In the genomic region with DNA sequence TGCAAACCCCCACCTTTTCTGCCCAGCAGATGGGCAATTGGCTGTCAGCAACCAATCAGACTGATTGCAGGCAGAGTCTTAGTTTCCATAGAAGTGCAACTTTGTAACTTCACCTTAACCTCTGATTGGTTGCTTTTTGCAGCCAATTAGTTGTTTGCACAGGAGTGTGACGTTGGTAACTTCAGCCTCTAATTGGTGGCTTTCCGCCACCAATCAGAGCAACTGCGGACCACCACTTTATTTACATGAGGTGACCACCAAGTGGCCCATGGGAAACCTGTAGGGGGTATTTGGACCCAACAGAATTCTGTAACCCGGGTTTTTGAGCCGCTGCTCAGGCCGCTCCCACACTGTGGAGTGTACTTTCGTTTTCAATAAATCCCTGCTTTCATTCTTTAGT, we compare ENCODE assay signal across 10 cellular contexts. TPM values are rescaled to one million over a fixed set of nuclear protein-coding genes. Genes with fewer than 3 reads are reported as not detected.
DNase-seq lines count a peak whose midpoint lies in the region; ATAC-seq and TF ChIP-seq lines count a peak whose summit lies in the region.
"Had no signal": no experiment of that assay in that cellular context is flagged by ENCODE, and none has a peak within 500 bp of the region (broad histone marks: within the 10 kb centered on the region; RNA-seq: fewer than 3 reads in every experiment).

No MANE protein-coding gene starts in this region.

- no peak for TF ChIP-seq CTCF in tibial nerve (IDR thresholded peaks at IDR 0.05)

- no peaks in the 10 kb centered on the region for H3K27me3 ChIP-seq in tibial nerve

- peak; percentile 41 to 65 for TF ChIP-seq EP300 in tibial nerve (IDR thresholded peaks at IDR 0.05)

- H3K9me3 Mint-ChIP-seq in memory B cell, result no peaks in the 10 kb centered on the region
- H3K9me3 Mint-ChIP-seq: IgD-negative memory B cell had no signal

- ATAC-seq in memory B cell (ENCODE audit: low read depth), result peak; percentile 59

- H3K36me3 ChIP-seq in tibial nerve, result no peaks in the 10 kb centered on the region

- H3K27me3 Mint-ChIP-seq in memory B cell, result no peaks in the 10 kb centered on the region
- H3K27me3 Mint-ChIP-seq: IgD-negative memory B cell had no signal

- peaks cover 3% of the 10 kb centered on the region for H3K4me1 Mint-ChIP-seq in memory B cell

- H3K4me3 Mint-ChIP-seq in memory B cell, result no peak overlapping the region
- H3K4me3 Mint-ChIP-seq: brain had no signal

- WGBS in tibial nerve, 2 donors, result 45 to 47% methylated on average over 7 of the region's 7 CpGs

- H3K9me3 ChIP-seq in tibial nerve, result no peaks in the 10 kb centered on the region

- TF ChIP-seq POLR2A in tibial nerve (IDR thresholded peaks at IDR 0.05), result peak in 1 of 2 donors; percentile 39

- peaks cover 0 to 10% (median 0%) of the 10 kb centered on the region in 4 donors for H3K4me1 ChIP-seq in tibial nerve

- H3K27ac ChIP-seq in tibial nerve, result peak overlapping the region; percentile 75 to 95 (median 92)

- H3K4me3 ChIP-seq in tibial nerve, result peak overlapping the region; percentile 33 to 55 (median 44)

- peak; percentile 92 for DNase-seq in NCI-H226
- DNase-seq in cerebellar cortex (ENCODE audit: low spot score), result peak; percentile 31
- DNase-seq in memory B cell (ENCODE audit: low spot score in 2 of 2), result no peak
- no peak for DNase-seq in tibial nerve (ENCODE audit: low spot score in 2 of 2)
- no peak for DNase-seq in COLO668 (lab: John Stamatoyannopoulos, UW; ENCODE audit: unreplicated experiment)
- DNase-seq in NCI-H2196 (lab: John Stamatoyannopoulos, UW; ENCODE audit: unreplicated experiment), result no peak
- DNase-seq in activated CD4-positive, CD25-positive, alpha-beta regulatory T cell (lab: John Stamatoyannopoulos, UW), result no peak
- DNase-seq: stimulated activated CD8-positive, alpha-beta memory T cell treated with anti-CD3 and anti-CD28 coated beads, Interleukin-4, amount 100 ng/mL, for 48 hours had no signal

- no peak overlapping the region for H3K27ac Mint-ChIP-seq in memory B cell
- H3K27ac Mint-ChIP-seq: brain, IgD-negative memory B cell had no signal

- H3K36me3 Mint-ChIP-seq in memory B cell, result peaks cover 18% of the 10 kb centered on the region

RNA-seq across cellular contexts. Expression of gene CDKN1B, which starts 32.3 kb away (rescaled TPM):
- 100 to 1,000 TPM in 3 of 4 donors, 10 to 100 TPM in 1; 77.4 to 142 (median 114) TPM for total RNA-seq in tibial nerve

RNA-seq across cellular contexts. Expression of gene APOLD1, which starts 36.0 kb away (rescaled TPM):
- total RNA-seq in tibial nerve, result 100 to 1,000 TPM in 1 of 4 donors, 10 to 100 TPM in 3; 43.7 to 138 (median 83.9) TPM

RNA-seq across cellular contexts. Expression of gene GPR19, which starts 53.5 kb away (rescaled TPM):
- 1 to 10 TPM in 1 of 4 donors, not detected in 3; 1.3 TPM for total RNA-seq in tibial nerve

Comparison
In these comparisons a context has a peak if more than half of its experiments do, and no peak if none do; other contexts are left out.
1. DNase-seq: peak in NCI-H226 (single experiment) and cerebellar cortex (single experiment); none in memory B cell (0 of 2), tibial nerve (0 of 2), COLO668 (single experiment), NCI-H2196 (single experiment) and activated CD4-positive, CD25-positive, alpha-beta regulatory T cell (0 of 4).